In genomic region chr11:10650630-10651029, GRCh38 we compare ENCODE assay signal across 20 cellular contexts. TPM values are rescaled to one million over a fixed set of nuclear protein-coding genes. Genes with fewer than 3 reads are reported as not detected.
DNase-seq lines count a peak whose midpoint lies in the region; ATAC-seq and TF ChIP-seq lines count a peak whose summit lies in the region.
"Had no signal": no experiment of that assay in that cellular context is flagged by ENCODE, and none has a peak within 500 bp of the region (broad histone marks: within the 10 kb centered on the region; RNA-seq: fewer than 3 reads in every experiment).

No MANE protein-coding gene starts in this region.

- H3K4me1 ChIP-seq in HCT116 (ENCODE audit: control insufficient read depth in 1 of 2, insufficient read depth in 2 of 2, low read length in 2 of 2) (peaks cover 97 to 100% of the 10 kb centered on the region in 2 experiments), ascending aorta (peaks cover 20 to 73% of the 10 kb centered on the region in 2 donors), tibial artery (peaks cover 0 to 100% (median 61%) of the 10 kb centered on the region in 4 donors), Caco-2 (peaks cover 50% of the 10 kb centered on the region)

- TF ChIP-seq RAD21 in HCT116 (IDR thresholded peaks at IDR 0.05; ENCODE audit: low read depth), result no peak

- H3K9me2 ChIP-seq in HCT116 (ENCODE audit: insufficient read depth), result no peaks in the 10 kb centered on the region

- H3K9ac ChIP-seq in HCT116 (ENCODE audit: low read length), result peak overlapping the region; percentile 61

- no peaks in the 10 kb centered on the region for H3K9me3 Mint-ChIP-seq in nephron
- no peaks in the 10 kb centered on the region for H3K9me3 Mint-ChIP-seq in Caco-2 (ENCODE audit: unreplicated experiment)
- H3K9me3 Mint-ChIP-seq: CD4-positive, CD25-positive, alpha-beta regulatory T cell; IgD-negative memory B cell had no signal

- POLR2A ChIA-PET in HCT116 (lab: Charles Lee) (interaction anchor here (1.3 to 2.0 kb wide), 2 partner anchors 9 to 15 kb away, joined by 3 to 4 read pairs; no protein-coding TSS in a partner anchor), Caco-2 (lab: Charles Lee) (no interaction called here)

- DNase-seq in HCT116 (ENCODE audit: low read depth, low spot score) (no peak), ascending aorta (ENCODE audit: low spot score in 2 of 2) (no peak), tibial artery (peak in 1 of 2 donors; percentile 9), dorsolateral prefrontal cortex (no peak), HCEC 1CT (no peak), Caco-2 (no peak), NK-92 (lab: John Stamatoyannopoulos, UW; ENCODE audit: unreplicated experiment) (no peak)
- DNase-seq: ACHN; CD4-positive, CD25-positive, alpha-beta regulatory T cell; Kasumi-1; NCI-H1105; NCI-H1694 treated with DMSO at 0.1 percent for 48 hours; NCI-H2107; NCI-H345; NCI-H526 treated with DMSO at 0.1 percent for 48 hours; NK-92 treated with Interleukin-12 subunit alpha and Interleukin-12 subunit beta, amount 100 ng/mL, for 24 hours; PC-3 had no signal

- H3K27ac ChIP-seq in HCT116 (ENCODE audit: low read depth, low read length) (peak overlapping the region; percentile 100), ascending aorta (peak overlapping the region; percentile 88 to 93), tibial artery (peak overlapping the region; percentile 86 to 89), dorsolateral prefrontal cortex (peak overlapping the region in 11 of 59 donors; percentile 13 to 40 (median 23))
- H3K27ac ChIP-seq: RWPE1 had no signal

- peaks cover 5% of the 10 kb centered on the region for H3K27me3 Mint-ChIP-seq in nephron (ENCODE audit: low read depth)
- H3K27me3 Mint-ChIP-seq in Caco-2 (ENCODE audit: insufficient read depth, unreplicated experiment), result no peaks in the 10 kb centered on the region
- H3K27me3 Mint-ChIP-seq: CD4-positive, CD25-positive, alpha-beta regulatory T cell; IgD-negative memory B cell had no signal

- RAD21 ChIA-PET in HCT116 (lab: Charles Lee; ENCODE audit: low non-redundant PET in 1 of 2, low total read pairs in 2 of 2, uncharacterized antibody in 2 of 2, unreplicated experiment in 2 of 2), result no interaction called here

- intact Hi-C loops in HCT116 (cut with micrococcal nuclease) (loop anchor here (5.0 kb wide), 1 partner anchor 108 kb away; the partner anchor contains the start of gene RNF141), ascending aorta (cut with DNase I) (no loop called here), tibial artery (cut with DNase I; ENCODE audit: low total_unique reads) (no loop called here), dorsolateral prefrontal cortex (cut with DNase I) (loop anchor here (5.0 to 10.0 kb wide), 3 partner anchors 84 to 238 kb away; no protein-coding TSS in a partner anchor), Caco-2 (cut with micrococcal nuclease; ENCODE audit: unreplicated experiment) (no loop called here)

- ATAC-seq in HCT116, result no peak
- ATAC-seq: PC-3 had no signal

- H3K36me3 ChIP-seq in HCT116 (ENCODE audit: control insufficient read depth in 1 of 2, insufficient read depth in 2 of 2, low read length in 2 of 2) (no peaks in the 10 kb centered on the region), ascending aorta (peaks cover 29 to 57% of the 10 kb centered on the region in 2 donors), tibial artery (peaks cover 9 to 33% (median 23%) of the 10 kb centered on the region in 3 donors), Caco-2 (ENCODE audit: control insufficient read depth, insufficient read depth, low read length) (no peaks in the 10 kb centered on the region)

- H3K36me3 Mint-ChIP-seq in nephron (ENCODE audit: low read depth) (no peaks in the 10 kb centered on the region), Caco-2 (ENCODE audit: insufficient read depth, unreplicated experiment) (no peaks in the 10 kb centered on the region)
- H3K36me3 Mint-ChIP-seq: CD4-positive, CD25-positive, alpha-beta regulatory T cell had no signal

- H3K9me3 ChIP-seq in HCT116 (ENCODE audit: control insufficient read depth in 1 of 2, insufficient read depth in 1 of 2, low read depth in 1 of 2, low read length in 2 of 2) (no peaks in the 10 kb centered on the region), ascending aorta (no peaks in the 10 kb centered on the region), tibial artery (no peaks in the 10 kb centered on the region), Caco-2 (peaks cover 4% of the 10 kb centered on the region; the same call in 1 of the 2 replicates)

- H2AFZ ChIP-seq in HCT116 (ENCODE audit: low read depth, low read length, poor library complexity, severe bottlenecking), result no peak overlapping the region

- H3K4me3 ChIP-seq in HCT116 (replicated peaks in 1 of 2; ENCODE audit: low read depth in 1 of 2, low read length in 2 of 2) (no peak overlapping the region), ascending aorta (no peak overlapping the region), tibial artery (no peak overlapping the region), dorsolateral prefrontal cortex (no peak overlapping the region), Caco-2 (ENCODE audit: low read depth, low read length) (no peak overlapping the region)

- peaks cover 64% of the 10 kb centered on the region for H3K4me1 Mint-ChIP-seq in nephron
- peaks cover 17% of the 10 kb centered on the region for H3K4me1 Mint-ChIP-seq in Caco-2 (ENCODE audit: low read depth, unreplicated experiment)
- H3K4me1 Mint-ChIP-seq: CD4-positive, CD25-positive, alpha-beta regulatory T cell had no signal

- peak overlapping the region in 2 of 3 experiments; percentile 65 to 68 for H3K27ac Mint-ChIP-seq in nephron
- no peak overlapping the region for H3K27ac Mint-ChIP-seq in Caco-2 (ENCODE audit: unreplicated experiment)
- H3K27ac Mint-ChIP-seq: CD4-positive, CD25-positive, alpha-beta regulatory T cell; IgD-negative memory B cell had no signal

- CTCF ChIA-PET in HCT116 (lab: Charles Lee) (interaction anchor here (1.2 kb wide), 1 partner anchor 284 kb away, joined by 4 read pairs; no protein-coding TSS in a partner anchor), Caco-2 (lab: Charles Lee) (no interaction called here)

- no peaks in the 10 kb centered on the region for H4K20me1 ChIP-seq in HCT116 (ENCODE audit: insufficient read depth)

- H3K4me3 Mint-ChIP-seq in nephron, result no peak overlapping the region
- H3K4me3 Mint-ChIP-seq in Caco-2 (ENCODE audit: unreplicated experiment), result no peak overlapping the region
- H3K4me3 Mint-ChIP-seq: CD4-positive, CD25-positive, alpha-beta regulatory T cell had no signal

- BruUV-seq in HCT116 (replicated peaks; lab: Mats Ljungman, UMichigan) (no TSS peak), Caco-2 (replicated peaks; lab: Mats Ljungman, UMichigan) (no TSS peak)

- no peaks in the 10 kb centered on the region for H3K27me3 ChIP-seq in HCT116 (ENCODE audit: insufficient read depth, low read length)
- H3K27me3 ChIP-seq in ascending aorta, result no peaks in the 10 kb centered on the region
- H3K27me3 ChIP-seq in tibial artery, result no peaks in the 10 kb centered on the region
- H3K27me3 ChIP-seq in dorsolateral prefrontal cortex, result no peaks in the 10 kb centered on the region
- no peaks in the 10 kb centered on the region for H3K27me3 ChIP-seq in Caco-2 (replicated peaks; ENCODE audit: control insufficient read depth, insufficient read depth, low read length)

- H3K4me2 ChIP-seq in HCT116 (ENCODE audit: low read length), result peak overlapping the region; percentile 71

- TF ChIP-seq CTCF in HCT116 (IDR thresholded peaks at IDR 0.05 in 2 of 3, conservative IDR thresholded peaks at IDR 0.05 in 1 of 3; ENCODE audit: borderline replicate concordance in 1 of 3, insufficient read depth in 1 of 3, low read depth in 2 of 3, low read length in 2 of 3), result no peak
- TF ChIP-seq CTCF in ascending aorta (IDR thresholded peaks at IDR 0.05), result no peak
- TF ChIP-seq CTCF in nephron (IDR thresholded peaks at IDR 0.05; ENCODE audit: unreplicated experiment in 3 of 3), result no peak
- no peak for TF ChIP-seq CTCF in tibial artery (IDR thresholded peaks at IDR 0.05)
- no peak for TF ChIP-seq CTCF in dorsolateral prefrontal cortex (IDR thresholded peaks at IDR 0.05 in 54 of 56, conservative IDR thresholded peaks at IDR 0.05 in 2 of 56; ENCODE audit: low read depth in 1 of 56, partially characterized antibody in 56 of 56)
- no peak for TF ChIP-seq CTCF in Caco-2 (IDR thresholded peaks at IDR 0.05; ENCODE audit: insufficient read depth in 1 of 2, low read depth in 1 of 2, low read length in 1 of 2, severe bottlenecking in 1 of 2, unreplicated experiment in 1 of 2)

- H3K79me2 ChIP-seq in HCT116 (ENCODE audit: insufficient read depth, low read length), result no peaks in the 10 kb centered on the region

- TF ChIP-seq POLR2A in HCT116 (IDR thresholded peaks at IDR 0.05; ENCODE audit: borderline replicate concordance, extremely low read depth, insufficient read depth, insufficient read length), result no peak

TF ChIP-seq in HCT116, 20 proteins besides CTCF, POLR2A, EP300 and RAD21 (continues in another document):
- TF ChIP-seq ZFX (IDR thresholded peaks at IDR 0.05) (no peak), CBX3 (IDR thresholded peaks at IDR 0.05; ENCODE audit: low read depth) (no peak), TCF7L2 (IDR thresholded peaks at IDR 0.05; ENCODE audit: borderline replicate concordance, extremely low read depth, insufficient read depth, insufficient read length) (no peak), ATF3 (IDR thresholded peaks at IDR 0.05) (no peak)

RNA-seq across cellular contexts. Expression of gene IRAG1, which starts 42.9 kb away (rescaled TPM):
- total RNA-seq in HCT116 (2021; ENCODE audit: unreplicated experiment), result 3.7 TPM
- 2.0 and 2.3 TPM in 2 replicates for polyA plus RNA-seq in HCT116 (2012)
- total RNA-seq in ascending aorta, result 236 TPM
- total RNA-seq in dorsolateral prefrontal cortex, result 100 to 1,000 TPM in 18 of 120 experiments, 10 to 100 TPM in 102; 39.1 to 210 (median 73.5) TPM
- total RNA-seq in Caco-2 (2022), result 0.35 and 0.64 TPM in 2 replicates
- total RNA-seq: CD4-positive, CD25-positive, alpha-beta regulatory T cell; PC-3 had no signal
- polyA plus RNA-seq: CD4-positive, CD25-positive, alpha-beta regulatory T cell had no signal

Comparison
In these comparisons a context has a peak if more than half of its experiments do, and no peak if none do; other contexts are left out.
1. intact Hi-C loops: an anchor here in HCT116 (5.0 kb wide) and dorsolateral prefrontal cortex (5.0 to 10.0 kb wide); none called in ascending aorta, tibial artery and Caco-2.